ENCODE assay signal across 8 cellular contexts in the genomic region with DNA sequence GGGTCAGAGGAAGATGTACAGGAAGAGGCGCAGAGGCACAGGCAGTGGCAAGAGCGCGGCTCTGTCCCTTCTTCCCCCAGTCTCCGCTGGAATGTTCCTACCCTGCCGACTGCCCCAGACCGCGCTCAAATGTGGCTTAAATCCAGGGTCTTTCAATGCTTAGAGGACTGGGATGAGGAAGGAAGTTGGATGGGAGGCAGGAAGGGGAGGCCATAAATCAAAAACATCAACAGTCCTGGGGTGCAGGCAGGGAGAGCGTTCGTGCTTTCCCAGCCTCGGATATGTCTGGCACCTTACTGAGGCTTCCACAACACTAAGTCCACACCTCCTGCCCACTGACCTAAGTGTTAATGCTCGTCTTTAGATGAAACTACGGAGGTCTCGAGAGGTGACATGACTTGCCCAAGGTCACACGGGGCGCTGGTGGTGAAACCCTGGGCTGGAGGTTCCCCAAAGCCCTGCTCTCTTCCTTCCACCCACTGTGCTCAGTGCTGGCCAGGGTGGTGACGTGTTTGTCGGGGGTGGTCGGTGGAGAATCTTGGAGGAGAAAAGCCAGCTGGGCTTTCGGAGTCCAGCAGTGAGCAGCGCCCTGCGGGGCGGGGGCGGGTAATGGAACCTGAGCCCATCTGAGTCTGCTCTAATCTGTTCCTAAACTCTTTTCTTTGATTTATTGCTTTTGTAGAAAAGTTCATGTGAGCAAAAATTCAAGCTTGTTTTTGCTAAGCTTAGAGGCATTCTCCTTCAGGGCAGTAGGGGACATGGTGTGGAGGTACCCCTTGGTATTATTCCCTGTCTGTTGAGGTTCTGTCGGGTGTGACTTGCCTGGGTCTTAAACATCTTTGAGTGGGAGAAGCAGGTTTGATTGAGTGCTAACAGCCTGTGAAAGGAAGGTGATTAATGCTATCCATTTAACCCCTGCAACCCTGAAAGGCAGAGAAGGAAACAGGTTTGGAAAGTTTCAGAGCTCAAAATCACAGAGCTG.
DNase-seq lines count a peak whose midpoint lies in the region; TF ChIP-seq lines count a peak whose summit lies in the region.

No MANE protein-coding gene starts in this region.

- no peaks in the 10 kb centered on the region for H3K27me3 ChIP-seq in HL-60 (ENCODE audit: insufficient read depth, poor library complexity, severe bottlenecking)

- in situ Hi-C loops in astrocyte of the spinal cord (cut with HindIII; ENCODE audit: low sequenced_read_pairs): no loop called here

- H3K27ac ChIP-seq in HL-60 (replicated peaks) (peak overlapping the region; percentile 70), skin epidermis (peak overlapping the region in 18 of 21 experiments; percentile 9 to 86 (median 64))

- peak in 1 of 2 experiments; percentile 66 for DNase-seq in HL-60 (ENCODE audit: low read depth in 1 of 2, low spot score in 1 of 2)
- DNase-seq in astrocyte of the spinal cord (ENCODE audit: low read depth, low spot score): peak; percentile 57
- DNase-seq in iris pigment epithelial cell (ENCODE audit: low read depth): peak; percentile 62
- DNase-seq in D341Med (ENCODE audit: low spot score): no peak
- no peak for DNase-seq in GM10248 (ENCODE audit: extremely low spot score)
- DNase-seq in activated T-cell treated with anti-CD3 and anti-CD28 coated beads for 4 hours: no peak
- DNase-seq in ecto neural progenitor cell (ENCODE audit: low spot score): no peak

- CTCF ChIA-PET in GM10248 (lab: Yijun Ruan, JAX): interaction anchor here (1.2 to 1.3 kb wide), 2 partner anchors 14 to 30 kb away, joined by 3 read pairs; no protein-coding TSS in a partner anchor

- POLR2A ChIA-PET in GM10248 (lab: Yijun Ruan, JAX): no interaction called here

- H3K4me3 ChIP-seq in HL-60 (replicated peaks; ENCODE audit: insufficient read depth, low read length) (peak overlapping the region; percentile 40), astrocyte of the spinal cord (ENCODE audit: low read depth, low read length) (no peak overlapping the region), skin epidermis (peak overlapping the region; percentile 4 to 28 (median 21))

- TF ChIP-seq CTCF in HL-60 (IDR thresholded peaks at IDR 0.05; ENCODE audit: insufficient read depth, low read length) (no peak), astrocyte of the spinal cord (IDR thresholded peaks at IDR 0.05; ENCODE audit: low read depth, low read length) (no peak), GM10248 (IDR thresholded peaks at IDR 0.05; ENCODE audit: control extremely low read depth, extremely low read depth, low read depth, missing control alignments) (no peak)

Comparison
In these comparisons a context has a peak if more than half of its experiments do, and no peak if none do; other contexts are left out.
1. DNase-seq: peak in astrocyte of the spinal cord (single experiment) and iris pigment epithelial cell (single experiment); none in D341Med (single experiment), GM10248 (single experiment), activated T-cell treated with anti-CD3 and anti-CD28 coated beads for 4 hours (single experiment) and ecto neural progenitor cell (single experiment).